11 cellular contexts compared by ENCODE assay signal in the genomic region with DNA sequence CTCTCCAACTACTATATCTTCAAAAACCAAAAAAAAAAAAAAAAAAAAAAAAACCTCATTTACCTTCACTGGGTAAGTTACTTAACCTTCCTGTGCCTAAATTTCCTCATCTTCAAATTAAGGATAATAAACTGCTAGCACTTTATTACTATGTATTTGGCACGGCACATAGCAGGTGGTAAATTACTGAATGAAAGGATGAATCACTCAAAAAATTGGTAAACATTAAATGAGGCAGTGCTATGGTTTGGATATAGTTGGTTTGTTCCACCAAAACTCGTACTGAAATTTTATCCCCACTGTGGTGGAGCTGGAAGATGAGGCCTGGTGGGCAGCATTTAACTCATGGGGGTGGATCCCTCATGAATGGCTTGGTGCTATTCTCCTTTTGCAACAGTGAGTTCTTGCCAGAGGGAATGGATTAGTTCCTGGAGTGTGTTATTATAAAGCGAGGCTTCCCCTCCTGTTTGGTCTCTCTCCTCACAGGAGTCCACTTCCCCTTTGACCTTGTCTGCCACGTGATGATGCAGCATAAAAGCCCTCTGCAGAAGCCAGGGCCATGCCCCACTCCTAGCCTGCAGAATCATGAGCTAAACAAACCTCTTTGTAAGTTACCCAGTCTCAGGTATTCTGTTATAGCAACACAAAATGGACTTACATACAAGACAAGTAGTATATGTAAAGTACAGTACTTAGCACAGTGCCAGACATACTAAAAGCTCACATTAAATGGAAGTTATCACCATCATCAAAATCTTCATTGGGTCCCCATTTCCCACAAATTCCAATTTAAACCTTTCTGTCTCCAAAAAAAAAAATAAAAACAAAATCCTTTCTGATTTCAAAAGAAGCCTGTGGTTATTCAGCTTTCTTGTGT. TPM values are rescaled to one million over a fixed set of nuclear protein-coding genes. Genes with fewer than 3 reads are reported as not detected.
DNase-seq lines count a peak whose midpoint lies in the region; ATAC-seq, FAIRE-seq and TF ChIP-seq lines count a peak whose summit lies in the region.
"Had no signal": no experiment of that assay in that cellular context is flagged by ENCODE, and none has a peak within 500 bp of the region (broad histone marks: within the 10 kb centered on the region; RNA-seq: fewer than 3 reads in every experiment).

No MANE protein-coding gene starts in this region.

- CTCF ChIA-PET in PC-3 (lab: Charles Lee) = no interaction called here

- in situ Hi-C loops in transverse colon (cut with MboI; ENCODE audit: low pct_ligation_motif_present in 1 of 4, low pct_unique_long_range_greater_than_20kb in 1 of 4, low sequenced_read_pairs in 3 of 4) = no loop called here

- FAIRE-seq in islet of Langerhans (lab: Jason Lieb, UNC) = peak; percentile 83
- FAIRE-seq: keratinocyte had no signal

- no peaks in the 10 kb centered on the region for H3K9me3 ChIP-seq in cardiac muscle cell (ENCODE audit: low read depth)
- H3K9me3 ChIP-seq in left ventricle myocardium inferior (replicated peaks) = no peaks in the 10 kb centered on the region
- H3K9me3 ChIP-seq in PC-3 (ENCODE audit: low read length) = no peaks in the 10 kb centered on the region
- no peaks in the 10 kb centered on the region for H3K9me3 ChIP-seq in transverse colon

- H2AFZ ChIP-seq in PC-3 (ENCODE audit: low read length) = no peak overlapping the region

- no peak for TF ChIP-seq CTCF in cardiac muscle cell (IDR thresholded peaks at IDR 0.05; ENCODE audit: low read depth, low read length)
- TF ChIP-seq CTCF in left ventricle myocardium inferior (IDR thresholded peaks at IDR 0.05; ENCODE audit: borderline replicate concordance) = no peak
- TF ChIP-seq CTCF in PC-3 (conservative IDR thresholded peaks at IDR 0.05; ENCODE audit: low read depth, low read length) = no peak
- no peak for TF ChIP-seq CTCF in transverse colon (IDR thresholded peaks at IDR 0.05)

- no peak overlapping the region for H3K9ac ChIP-seq in PC-3 (ENCODE audit: low read length)

- H3K36me3 ChIP-seq in cardiac muscle cell = peaks cover 11% of the 10 kb centered on the region
- H3K36me3 ChIP-seq in left ventricle myocardium inferior = peaks cover 33% of the 10 kb centered on the region
- H3K36me3 ChIP-seq in PC-3 (ENCODE audit: low read depth, low read length) = peaks cover 19% of the 10 kb centered on the region; the same call in 1 of the 2 replicates
- H3K36me3 ChIP-seq in transverse colon = peaks cover 0 to 12% (median 3%) of the 10 kb centered on the region in 4 donors

- H3F3A ChIP-seq in PC-3 (ENCODE audit: low read length, unreplicated experiment) = no peaks in the 10 kb centered on the region

- H3K27ac ChIP-seq in cardiac muscle cell = peak overlapping the region; percentile 49
- no peak overlapping the region for H3K27ac ChIP-seq in left ventricle myocardium inferior (replicated peaks)
- H3K27ac ChIP-seq in PC-3 (ENCODE audit: low read length) = no peak overlapping the region
- peak overlapping the region in 3 of 4 donors; percentile 22 to 42 (median 35) for H3K27ac ChIP-seq in transverse colon

- no peaks in the 10 kb centered on the region for H3K9me2 ChIP-seq in PC-3 (replicated peaks; ENCODE audit: low read length)

- 38 to 50% methylated on average over 1 to 4 of the region's 4 CpGs for WGBS in transverse colon (ENCODE audit: low coverage in 1 of 2), 2 donors

- ATAC-seq in PC-3 (no peak), GM18520 (IDR thresholded peaks at IDR 0.05; ENCODE audit: unreplicated experiment) (no peak), GM19452 (IDR thresholded peaks at IDR 0.05; ENCODE audit: unreplicated experiment) (no peak)
- ATAC-seq: esophagus mucosa had no signal

- no peak for TF ChIP-seq EP300 in transverse colon (IDR thresholded peaks at IDR 0.05; ENCODE audit: low read depth)

- POLR2A ChIA-PET in PC-3 (lab: Charles Lee; ENCODE audit: unreplicated experiment) = interaction anchor here (0.6 kb wide), 1 partner anchor 87 kb away, joined by 3 read pairs; no protein-coding TSS in a partner anchor

- H4K20me1 ChIP-seq in PC-3 (ENCODE audit: low read length) = no peaks in the 10 kb centered on the region

- peak in 1 of 2 donors; percentile 32 for DNase-seq in cardiac muscle cell (ENCODE audit: low read depth in 1 of 2, low spot score in 1 of 2)
- DNase-seq in left ventricle myocardium inferior = no peak
- no peak for DNase-seq in PC-3
- no peak for DNase-seq in transverse colon
- no peak for DNase-seq in NCI-H2107 treated with DMSO at 0.1 percent for 48 hours (lab: John Stamatoyannopoulos, UW; ENCODE audit: unreplicated experiment)
- DNase-seq: SHP77 had no signal

- H3K27me3 ChIP-seq in cardiac muscle cell (no peaks in the 10 kb centered on the region), left ventricle myocardium inferior (ENCODE audit: low read depth) (no peaks in the 10 kb centered on the region), PC-3 (ENCODE audit: low read length) (no peaks in the 10 kb centered on the region), transverse colon (no peaks in the 10 kb centered on the region)

- intact Hi-C loops in left ventricle myocardium inferior (cut with micrococcal nuclease) (no loop called here), PC-3 (cut with micrococcal nuclease) (no loop called here), transverse colon (cut with DNase I; ENCODE audit: low total_unique reads) (no loop called here)

- H3K4me1 ChIP-seq in cardiac muscle cell (ENCODE audit: low read depth) (peaks cover 7% of the 10 kb centered on the region), left ventricle myocardium inferior (peaks cover 33% of the 10 kb centered on the region), PC-3 (ENCODE audit: insufficient read depth, low read length) (no peaks in the 10 kb centered on the region), transverse colon (peaks cover 7 to 31% (median 12%) of the 10 kb centered on the region in 4 donors)

- H3K79me2 ChIP-seq in PC-3 (ENCODE audit: low read length) = peaks cover 9% of the 10 kb centered on the region; the same call in 1 of the 2 replicates

- H3K4me2 ChIP-seq in PC-3 (ENCODE audit: low read length) = no peak overlapping the region

- TF ChIP-seq POLR2A in transverse colon (IDR thresholded peaks at IDR 0.05) = no peak

- H3K4me3 ChIP-seq in cardiac muscle cell (no peak overlapping the region), left ventricle myocardium inferior (no peak overlapping the region), PC-3 (ENCODE audit: low read length) (no peak overlapping the region), transverse colon (no peak overlapping the region)

- TSS peak; percentile 14 for BruUV-seq in PC-3 (replicated peaks; lab: Mats Ljungman, UMichigan)

RNA-seq across cellular contexts. Expression of gene DCUN1D1, which starts 20.6 kb away (rescaled TPM):
- total RNA-seq in cardiac muscle cell = 22.8 and 31.1 TPM in 2 replicates
- 28.4 and 33.2 TPM in 2 replicates for polyA plus RNA-seq in cardiac muscle cell
- total RNA-seq in left ventricle myocardium inferior = 31.7 TPM
- total RNA-seq in PC-3 (2014; rRNA removed) = 19.5 and 39.7 TPM in 2 replicates
- total RNA-seq in transverse colon = 10 to 100 TPM; 20.5 to 31.4 (median 27.4) TPM

Comparison
In these comparisons a context has a peak if more than half of its experiments do, and no peak if none do; other contexts are left out.
1. H3K27ac ChIP-seq: peak in cardiac muscle cell (single experiment) and transverse colon (3 of 4); none in left ventricle myocardium inferior (single experiment) and PC-3 (single experiment).